In genomic region chr2:226781471-226781870, GRCh38 we compare ENCODE assay signal across 19 cellular contexts. TPM values are rescaled to one million over a fixed set of nuclear protein-coding genes. Genes with fewer than 3 reads are reported as not detected.
DNase-seq lines count a peak whose midpoint lies in the region; ATAC-seq and TF ChIP-seq lines count a peak whose summit lies in the region.
"Had no signal": no experiment of that assay in that cellular context is flagged by ENCODE, and none has a peak within 500 bp of the region (broad histone marks: within the 10 kb centered on the region; RNA-seq: fewer than 3 reads in every experiment).

No MANE protein-coding gene starts in this region.

- POLR2A ChIA-PET in MCF 10A (lab: Yijun Ruan, JAX) = interaction anchor here (0.9 to 2.9 kb wide), 2 partner anchors 10 to 80 kb away, joined by 3 to 11 read pairs; no protein-coding TSS in a partner anchor

- DNase-seq in breast epithelium (ENCODE audit: low spot score in 2 of 2) (peak in 1 of 2 donors; percentile 45), MCF 10A (ENCODE audit: unreplicated experiment) (no peak), tibial artery (no peak), C1 segment of cervical spinal cord (lab: John Stamatoyannopoulos, UW) (no peak), NCI-H128 (lab: John Stamatoyannopoulos, UW; ENCODE audit: unreplicated experiment) (no peak)
- DNase-seq: activated CD4-positive, alpha-beta T cell treated with anti-CD3 and anti-CD28 coated beads for 48 hours; activated effector memory CD4-positive, alpha-beta T cell treated with anti-CD3 and anti-CD28 coated beads, Interleukin-2, amount 50 U/mL, for 16 hours; amygdala; GM23248; Karpas-422; NCI-H1105 treated with DMSO at 0.1 percent for 48 hours; NCI-H2107; NCI-H510A treated with DMSO at 0.1 percent for 48 hours; stimulated activated CD4-positive, alpha-beta T cell treated with anti-CD3 and anti-CD28 coated beads, Interleukin-4, amount 100 ng/mL, for 1 hour; uterus had no signal

- H3K4me1 Mint-ChIP-seq in MCF 10A (ENCODE audit: insufficient read depth, unreplicated experiment) (no peaks in the 10 kb centered on the region), nephron (peaks cover 34% of the 10 kb centered on the region)

- intact Hi-C loops in breast epithelium (cut with DNase I; ENCODE audit: low total_unique reads) = no loop called here
- intact Hi-C loops in MCF 10A (cut with micrococcal nuclease) = no loop called here
- intact Hi-C loops in tibial artery (cut with DNase I; ENCODE audit: low total_unique reads) = no loop called here

- H3K27me3 ChIP-seq in breast epithelium (no peaks in the 10 kb centered on the region), tibial artery (no peaks in the 10 kb centered on the region)
- H3K27me3 ChIP-seq: uterus had no signal

- H3K36me3 ChIP-seq in breast epithelium = no peaks in the 10 kb centered on the region
- peaks cover 0 to 4% (median 3%) of the 10 kb centered on the region in 3 donors for H3K36me3 ChIP-seq in tibial artery
- H3K36me3 ChIP-seq: uterus had no signal

- H3K36me3 Mint-ChIP-seq in MCF 10A (ENCODE audit: insufficient read depth, unreplicated experiment) (no peaks in the 10 kb centered on the region), nephron (ENCODE audit: low read depth) (peaks cover 43% of the 10 kb centered on the region)

- H3K4me1 ChIP-seq in breast epithelium (no peaks in the 10 kb centered on the region), tibial artery (peaks cover 0 to 29% (median 11%) of the 10 kb centered on the region in 4 donors)
- H3K4me1 ChIP-seq: uterus had no signal

- TF ChIP-seq CTCF in breast epithelium (IDR thresholded peaks at IDR 0.05) (no peak), MCF 10A (IDR thresholded peaks at IDR 0.05; ENCODE audit: unreplicated experiment) (no peak), nephron (IDR thresholded peaks at IDR 0.05; ENCODE audit: unreplicated experiment in 3 of 3) (no peak), tibial artery (IDR thresholded peaks at IDR 0.05) (no peak)

- H3K4me3 Mint-ChIP-seq in MCF 10A (ENCODE audit: unreplicated experiment) (no peak overlapping the region), nephron (no peak overlapping the region)

- no TSS peak for BruUV-seq in MCF 10A (replicated peaks; lab: Mats Ljungman, UMichigan)

- H3K27ac ChIP-seq in breast epithelium = peak overlapping the region; percentile 58 to 73
- peak overlapping the region; percentile 45 to 56 for H3K27ac ChIP-seq in tibial artery
- H3K27ac ChIP-seq: GM23248 had no signal

- no peaks in the 10 kb centered on the region for H3K27me3 Mint-ChIP-seq in MCF 10A (ENCODE audit: insufficient read depth, unreplicated experiment)
- no peaks in the 10 kb centered on the region for H3K27me3 Mint-ChIP-seq in nephron (ENCODE audit: low read depth)

- peak; percentile 44 for ATAC-seq in esophagus mucosa
- no peak for ATAC-seq in HG03095 (IDR thresholded peaks at IDR 0.05; ENCODE audit: unreplicated experiment)

- CTCF ChIA-PET in MCF 10A (lab: Yijun Ruan, JAX) = no interaction called here

- no peak overlapping the region for H3K4me3 ChIP-seq in breast epithelium
- H3K4me3 ChIP-seq in tibial artery = no peak overlapping the region
- H3K4me3 ChIP-seq: GM23248, smooth muscle cell, uterus had no signal

- H3K9me3 Mint-ChIP-seq in MCF 10A (ENCODE audit: unreplicated experiment) (no peaks in the 10 kb centered on the region), nephron (peaks cover 4% of the 10 kb centered on the region)

- H3K9me3 ChIP-seq in breast epithelium (no peaks in the 10 kb centered on the region), tibial artery (no peaks in the 10 kb centered on the region)
- H3K9me3 ChIP-seq: uterus had no signal

- H3K27ac Mint-ChIP-seq in MCF 10A (ENCODE audit: low read depth, unreplicated experiment) = no peak overlapping the region
- peak overlapping the region; percentile 78 to 87 (median 84) for H3K27ac Mint-ChIP-seq in nephron

- TF ChIP-seq POLR2A in breast epithelium (IDR thresholded peaks at IDR 0.05) = no peak

RNA-seq across cellular contexts. Expression of gene IRS1, which starts 18.1 kb away (rescaled TPM):
- total RNA-seq in breast epithelium (10 to 100 TPM; 18.4 to 48.3 (median 22.3) TPM), MCF 10A (2022) (6.1 and 10.5 TPM in 2 replicates), esophagus mucosa (13.9 TPM)

RNA-seq across cellular contexts. Expression of gene RHBDD1, which starts 54.4 kb away (rescaled TPM):
- total RNA-seq in breast epithelium = 10 to 100 TPM; 17.9 to 46.2 (median 20.0) TPM
- total RNA-seq in MCF 10A (2022) = 75.2 and 76.0 TPM in 2 replicates
- 26.6 TPM for total RNA-seq in esophagus mucosa
